Comparison of ENCODE assay signal across 22 cellular contexts in genomic region chr17:27155866-27156265, GRCh38.
"Had no signal": no experiment of that assay in that cellular context is flagged by ENCODE, and none has a peak within 500 bp of the region (broad histone marks: within the 10 kb centered on the region; RNA-seq: fewer than 3 reads in every experiment).

No MANE protein-coding gene starts in this region.

- H3K4me1 Mint-ChIP-seq: activated CD4-positive, alpha-beta T cell treated with anti-CD3 and anti-CD28 coated beads for 36 hours; naive thymus-derived CD4-positive, alpha-beta T cell; neural progenitor cell; stimulated activated naive CD8-positive, alpha-beta T cell treated with anti-CD3 and anti-CD28 coated beads, Interleukin-15, amount 100 ng/mL, for 72 hours; WTC11 had no signal

- H3K36me3 ChIP-seq: breast epithelium, gastrocnemius medialis, heart left ventricle, neural progenitor cell, suprapubic skin, transverse colon had no signal

- H3K27ac Mint-ChIP-seq: activated CD4-positive, alpha-beta T cell treated with anti-CD3 and anti-CD28 coated beads for 36 hours; activated T-cell treated with anti-CD3 and anti-CD28 coated beads, Interleukin-2, amount 50 U/mL, for 24 hours; activated T-helper 2 cell treated with anti-CD3 and anti-CD28 coated beads, Interferon-gamma antibody, Interleukin-2, Interleukin-4, amounts not matched to agents 10 μg/mL and 5 μg/mL and 100 μg/mL, durations not matched to agents 14 hours and 24 hours and 36 hours; naive thymus-derived CD4-positive, alpha-beta T cell; neural progenitor cell; stimulated activated naive CD8-positive, alpha-beta T cell treated with anti-CD3 and anti-CD28 coated beads, Interleukin-15, amount 100 ng/mL, for 72 hours; WTC11 had no signal

- H3K36me3 Mint-ChIP-seq: naive thymus-derived CD4-positive, alpha-beta T cell; neural progenitor cell had no signal

- H3K4me3 Mint-ChIP-seq: activated CD4-positive, alpha-beta T cell treated with anti-CD3 and anti-CD28 coated beads for 36 hours; activated T-cell treated with anti-CD3 and anti-CD28 coated beads, Interleukin-2, amount 50 U/mL, for 24 hours; naive thymus-derived CD4-positive, alpha-beta T cell; neural progenitor cell; stimulated activated naive CD8-positive, alpha-beta T cell treated with anti-CD3 and anti-CD28 coated beads, Interleukin-15, amount 100 ng/mL, for 72 hours; WTC11 had no signal

- H3K27me3 Mint-ChIP-seq: activated CD4-positive, alpha-beta T cell treated with anti-CD3 and anti-CD28 coated beads for 36 hours; activated T-cell treated with anti-CD3 and anti-CD28 coated beads, Interleukin-2, amount 50 U/mL, for 24 hours; naive thymus-derived CD4-positive, alpha-beta T cell; stimulated activated naive CD8-positive, alpha-beta T cell treated with anti-CD3 and anti-CD28 coated beads, Interleukin-15, amount 100 ng/mL, for 72 hours had no signal

- H3K9me3 Mint-ChIP-seq: activated T-cell treated with anti-CD3 and anti-CD28 coated beads, Interleukin-2, amount 50 U/mL, for 24 hours had no signal

- H3K27ac ChIP-seq: breast epithelium, gastrocnemius medialis, heart left ventricle, neural progenitor cell, psoas muscle, skin epidermis, suprapubic skin, transverse colon had no signal

- H3K9me3 ChIP-seq: breast epithelium, gastrocnemius medialis, suprapubic skin had no signal

- H3K4me1 ChIP-seq: breast epithelium, gastrocnemius medialis, heart left ventricle, neural progenitor cell, psoas muscle, suprapubic skin, transverse colon had no signal

- H3K27me3 ChIP-seq: breast epithelium, gastrocnemius medialis, heart left ventricle, neural progenitor cell, suprapubic skin, transverse colon had no signal

- DNase-seq: activated CD4-positive, alpha-beta T cell treated with anti-CD3 and anti-CD28 coated beads for 36 hours; activated CD4-positive, alpha-beta T cell treated with anti-CD3 and anti-CD28 coated beads, Interleukin-2, amount 50 U/mL, for 48 hours; activated naive CD4-positive, alpha-beta T cell treated with anti-CD3 and anti-CD28 coated beads, Interleukin-2, amount 50 U/mL, for 16 hours; activated T-cell treated with anti-CD3 and anti-CD28 coated beads, Interleukin-2, amount 50 U/mL, for 24 hours; cerebellar nuclear complex; effector CD8-positive, alpha-beta T cell; gastrocnemius medialis; left ventricle myocardium superior; mesenchymal stem cell; naive thymus-derived CD4-positive, alpha-beta T cell; stimulated activated CD4-positive, alpha-beta T cell treated with anti-CD3 and anti-CD28 coated beads, Interleukin-15, amount 100 ng/mL, for 24 hours; stimulated activated CD4-positive, alpha-beta T cell treated with anti-CD3 and anti-CD28 coated beads, Interleukin-4, amount 100 ng/mL, for 1 hour; stimulated activated naive CD8-positive, alpha-beta T cell treated with anti-CD3 and anti-CD28 coated beads, Interleukin-15, amount 100 ng/mL, for 72 hours; transverse colon had no signal

- H3K4me3 ChIP-seq: breast epithelium, gastrocnemius medialis, heart left ventricle, neural progenitor cell, psoas muscle, skin epidermis, suprapubic skin, transverse colon had no signal
